Comparison of ENCODE assay signal across 15 cellular contexts in the genomic region with DNA sequence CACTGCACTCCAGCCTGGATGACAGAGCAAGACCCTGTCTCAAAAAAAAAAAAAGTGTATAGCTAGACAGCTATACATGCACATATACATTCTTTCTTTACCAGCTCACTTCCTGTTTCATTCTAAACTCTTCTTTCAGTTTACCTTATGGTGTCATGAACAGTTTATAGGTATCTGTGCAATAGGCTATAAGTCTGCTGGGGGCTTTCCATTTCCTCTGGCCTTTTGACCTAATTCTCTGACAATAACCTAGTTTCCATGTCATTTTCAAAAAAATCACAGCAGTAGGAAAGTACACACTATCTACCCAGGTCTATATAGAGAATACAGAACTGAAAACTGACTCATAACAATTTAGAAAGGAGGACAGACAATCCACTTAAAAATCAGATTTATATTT. TPM values are rescaled to one million over a fixed set of nuclear protein-coding genes. Genes with fewer than 3 reads are reported as not detected.
DNase-seq lines count a peak whose midpoint lies in the region; ATAC-seq and TF ChIP-seq lines count a peak whose summit lies in the region.
"Had no signal": no experiment of that assay in that cellular context is flagged by ENCODE, and none has a peak within 500 bp of the region (broad histone marks: within the 10 kb centered on the region; RNA-seq: fewer than 3 reads in every experiment).

No MANE protein-coding gene starts in this region.

- H3K27ac Mint-ChIP-seq in progenitor cell of endocrine pancreas: no peak overlapping the region
- no peak overlapping the region for H3K27ac Mint-ChIP-seq in natural killer cell treated with Interleukin-12 subunit alpha and Interleukin-12 subunit beta and Interleukin-15 and Interleukin-18, amount 100 ng/mL, for 72 hours
- H3K27ac Mint-ChIP-seq: activated T-helper 2 cell treated with anti-CD3 and anti-CD28 coated beads, Interferon-gamma antibody, Interleukin-2, Interleukin-4, amounts not matched to agents 10 μg/mL and 5 μg/mL and 100 μg/mL, durations not matched to agents 14 hours and 24 hours and 36 hours had no signal

- peaks cover 4% of the 10 kb centered on the region for H3K27me3 ChIP-seq in lower lobe of right lung (ENCODE audit: low read depth)

- H3K27ac ChIP-seq in lower lobe of right lung: no peak overlapping the region
- H3K27ac ChIP-seq: thoracic aorta had no signal

- no peaks in the 10 kb centered on the region for H3K4me1 ChIP-seq in lower lobe of right lung

- intact Hi-C loops in lower lobe of right lung (cut with DNase I): no loop called here

- H3K4me3 ChIP-seq in lower lobe of right lung: no peak overlapping the region
- H3K4me3 ChIP-seq: thoracic aorta had no signal

- H3K9me3 ChIP-seq in lower lobe of right lung: no peaks in the 10 kb centered on the region
- H3K9me3 ChIP-seq: thoracic aorta had no signal

- peaks cover 21% of the 10 kb centered on the region for H3K27me3 Mint-ChIP-seq in progenitor cell of endocrine pancreas
- peaks cover 8 to 29% of the 10 kb centered on the region in 2 donors for H3K27me3 Mint-ChIP-seq in natural killer cell treated with Interleukin-12 subunit alpha and Interleukin-12 subunit beta and Interleukin-15 and Interleukin-18, amount 100 ng/mL, for 72 hours

- TF ChIP-seq CTCF in GM10266 (IDR thresholded peaks at IDR 0.05; ENCODE audit: control insufficient read depth, insufficient read depth, low read depth, missing control alignments) (no peak), progenitor cell of endocrine pancreas (IDR thresholded peaks at IDR 0.05; ENCODE audit: unreplicated experiment) (no peak), lower lobe of right lung (IDR thresholded peaks at IDR 0.05) (no peak)

- no peaks in the 10 kb centered on the region for H3K36me3 Mint-ChIP-seq in progenitor cell of endocrine pancreas (ENCODE audit: insufficient read depth)
- H3K36me3 Mint-ChIP-seq in natural killer cell treated with Interleukin-12 subunit alpha and Interleukin-12 subunit beta and Interleukin-15 and Interleukin-18, amount 100 ng/mL, for 72 hours: no peaks in the 10 kb centered on the region

- H3K9me3 Mint-ChIP-seq in progenitor cell of endocrine pancreas (ENCODE audit: low read depth): no peaks in the 10 kb centered on the region
- H3K9me3 Mint-ChIP-seq in natural killer cell treated with Interleukin-12 subunit alpha and Interleukin-12 subunit beta and Interleukin-15 and Interleukin-18, amount 100 ng/mL, for 72 hours: no peaks in the 10 kb centered on the region
- H3K9me3 Mint-ChIP-seq: activated T-helper 2 cell treated with anti-CD3 and anti-CD28 coated beads, Interferon-gamma antibody, Interleukin-2, Interleukin-4, amounts not matched to agents 10 μg/mL and 5 μg/mL and 100 μg/mL, durations not matched to agents 14 hours and 24 hours and 36 hours; nephron progenitor cell had no signal

- H3K36me3 ChIP-seq in lower lobe of right lung: no peaks in the 10 kb centered on the region
- H3K36me3 ChIP-seq: thoracic aorta had no signal

- H3K4me3 Mint-ChIP-seq in progenitor cell of endocrine pancreas (ENCODE audit: low read depth): no peak overlapping the region
- no peak overlapping the region for H3K4me3 Mint-ChIP-seq in natural killer cell treated with Interleukin-12 subunit alpha and Interleukin-12 subunit beta and Interleukin-15 and Interleukin-18, amount 100 ng/mL, for 72 hours
- H3K4me3 Mint-ChIP-seq: nephron progenitor cell had no signal

- peak; percentile 73 for ATAC-seq in GM19328 (IDR thresholded peaks at IDR 0.05; ENCODE audit: unreplicated experiment)
- ATAC-seq in HG02852 (IDR thresholded peaks at IDR 0.05; ENCODE audit: unreplicated experiment): peak; percentile 94
- ATAC-seq in HG03575 (IDR thresholded peaks at IDR 0.05; ENCODE audit: extremely low read depth, insufficient number of reproducible peaks, low FRiP score, unreplicated experiment): peak; percentile 75
- ATAC-seq in natural killer cell treated with Interleukin-12 subunit alpha and Interleukin-12 subunit beta and Interleukin-15 and Interleukin-18, amount 100 ng/mL, for 72 hours: no peak
- no peak for ATAC-seq in lower lobe of right lung

- no peaks in the 10 kb centered on the region for H3K4me1 Mint-ChIP-seq in progenitor cell of endocrine pancreas (ENCODE audit: low read depth)
- H3K4me1 Mint-ChIP-seq in natural killer cell treated with Interleukin-12 subunit alpha and Interleukin-12 subunit beta and Interleukin-15 and Interleukin-18, amount 100 ng/mL, for 72 hours (ENCODE audit: low read depth in 2 of 2): no peaks in the 10 kb centered on the region

- DNase-seq in GM10266 (ENCODE audit: extremely low spot score) (peak; percentile 59), progenitor cell of endocrine pancreas (ENCODE audit: low spot score, unreplicated experiment) (no peak), C1 segment of cervical spinal cord (lab: John Stamatoyannopoulos, UW) (no peak), lower lobe of right lung (no peak)
- no peak for DNase-seq in natural killer cell treated with Interleukin-12 subunit alpha and Interleukin-12 subunit beta and Interleukin-15 and Interleukin-18, amount 100 ng/mL, for 72 hours (ENCODE audit: low spot score)
- DNase-seq: AML-193, NCI-H510A treated with DMSO at 0.1 percent for 48 hours, nephron progenitor cell, T-helper 9 cell had no signal

RNA-seq across cellular contexts. Expression of a gene that starts 24.4 kb away (rescaled TPM):
- total RNA-seq in progenitor cell of endocrine pancreas (not detected in 2 replicates), lower lobe of right lung (not detected)
- total RNA-seq in natural killer cell treated with Interleukin-12 subunit alpha and Interleukin-12 subunit beta and Interleukin-15 and Interleukin-18, amount 100 ng/mL, for 72 hours: not detected
- total RNA-seq: activated T-helper 2 cell treated with anti-CD3 and anti-CD28 coated beads, Interferon-gamma antibody, Interleukin-2, Interleukin-4, amounts not matched to agents 10 μg/mL and 5 μg/mL and 100 μg/mL, durations not matched to agents 14 hours and 24 hours and 36 hours; dermis microvascular lymphatic vessel endothelial cell; thoracic aorta had no signal

RNA-seq across cellular contexts. Expression of a gene that starts 43.8 kb away (rescaled TPM):
- total RNA-seq in progenitor cell of endocrine pancreas (24.8 and 31.0 TPM in 2 replicates), lower lobe of right lung (not detected)
- not detected for total RNA-seq in natural killer cell treated with Interleukin-12 subunit alpha and Interleukin-12 subunit beta and Interleukin-15 and Interleukin-18, amount 100 ng/mL, for 72 hours
- total RNA-seq: activated T-helper 2 cell treated with anti-CD3 and anti-CD28 coated beads, Interferon-gamma antibody, Interleukin-2, Interleukin-4, amounts not matched to agents 10 μg/mL and 5 μg/mL and 100 μg/mL, durations not matched to agents 14 hours and 24 hours and 36 hours; dermis microvascular lymphatic vessel endothelial cell; thoracic aorta had no signal

Comparison
In these comparisons a context has a peak if more than half of its experiments do, and no peak if none do; other contexts are left out.
1. ATAC-seq: peak in GM19328 (single experiment), HG02852 (single experiment) and HG03575 (single experiment); none in natural killer cell treated with Interleukin-12 subunit alpha and Interleukin-12 subunit beta and Interleukin-15 and Interleukin-18, amount 100 ng/mL, for 72 hours (0 of 2) and lower lobe of right lung (0 of 2).
2. RNA of a gene that starts 43.8 kb away (total RNA-seq): 24.8 to 31.0 TPM in progenitor cell of endocrine pancreas; not detected in natural killer cell treated with Interleukin-12 subunit alpha and Interleukin-12 subunit beta and Interleukin-15 and Interleukin-18, amount 100 ng/mL, for 72 hours and not detected in lower lobe of right lung (single experiment); every median in the first group is over 10 times any median in the second.